In the genomic region with DNA sequence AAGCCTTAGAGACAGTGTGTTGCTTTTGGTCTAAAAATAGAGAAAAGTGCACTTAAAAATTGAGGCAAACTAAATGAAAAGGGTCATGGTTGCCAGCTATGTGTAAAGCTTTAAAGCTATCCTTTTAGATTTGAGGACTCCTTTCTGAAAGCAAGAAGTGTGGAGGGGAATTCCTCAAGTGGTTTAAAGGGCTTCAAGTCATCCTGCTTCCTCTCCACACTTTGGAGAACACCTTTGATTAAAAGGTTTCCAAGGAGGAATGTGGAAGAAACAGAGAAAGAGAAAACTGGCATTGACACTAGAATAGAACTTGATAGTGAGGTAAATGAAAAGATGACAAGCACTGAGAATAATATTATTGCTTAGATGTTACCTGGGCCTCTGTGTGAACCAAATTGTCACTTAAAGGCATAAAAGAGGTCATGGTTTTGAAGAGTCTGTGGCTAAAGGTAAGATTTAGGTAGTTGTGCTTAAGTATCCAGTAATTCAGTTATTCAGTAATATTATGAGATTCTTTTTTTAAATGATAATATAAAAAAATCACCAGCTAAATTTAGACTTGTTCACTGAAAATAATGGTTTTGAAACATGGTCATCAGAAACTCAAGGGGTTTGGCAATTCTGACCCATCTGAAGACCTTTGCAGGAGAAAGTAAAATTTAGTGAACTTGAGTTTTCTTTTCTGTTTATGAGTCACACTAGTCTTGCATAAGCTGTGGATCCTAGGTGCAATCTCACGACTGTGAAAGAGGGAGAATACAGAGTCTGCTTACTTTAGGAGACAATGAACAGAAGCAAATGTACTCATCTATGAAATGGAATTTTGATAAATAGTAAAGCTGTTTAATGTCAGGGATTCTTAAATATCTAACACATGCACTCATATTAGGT, we compare ENCODE assay signal across 10 cellular contexts.
A peak's percentile ranks its signal among the peaks of the same experiment; 100 is the strongest.
DNase-seq lines count a peak whose midpoint lies in the region; ATAC-seq and TF ChIP-seq lines count a peak whose summit lies in the region.
"Had no signal": no experiment of that assay in that cellular context is flagged by ENCODE, and none has a peak within 500 bp of the region (broad histone marks: within the 10 kb centered on the region; RNA-seq: fewer than 3 reads in every experiment).

No MANE protein-coding gene starts in this region.

- no peak overlapping the region for H3K4me3 ChIP-seq in GM06990 (replicated peaks; ENCODE audit: low read depth, low read length)
- H3K4me3 ChIP-seq: PC-9 had no signal

- H3K27me3 ChIP-seq in GM06990 (replicated peaks; ENCODE audit: control insufficient read depth, insufficient read depth, low read length), result no peaks in the 10 kb centered on the region

- no peaks in the 10 kb centered on the region for H3K36me3 ChIP-seq in GM06990 (ENCODE audit: control insufficient read depth, insufficient read depth, low read length)

- DNase-seq in GM06990 (ENCODE audit: extremely low read depth, insufficient read length) (peak; percentile 48), brain pericyte (ENCODE audit: low read depth, low spot score) (peak; percentile 29), ACHN (no peak), T-helper 2 cell (no peak)
- DNase-seq in activated CD4-positive, alpha-beta T cell treated with anti-CD3 and anti-CD28 coated beads, Interleukin-2, amount 50 U/mL, for 48 hours, result no peak
- DNase-seq: NCI-H1694 treated with DMSO at 0.1 percent for 48 hours, PC-9 had no signal

- ATAC-seq in GM21576 (IDR thresholded peaks at IDR 0.05; ENCODE audit: unreplicated experiment) (peak; percentile 90), HG03521 (IDR thresholded peaks at IDR 0.05; ENCODE audit: unreplicated experiment) (peak; percentile 69), HG02970 (IDR thresholded peaks at IDR 0.05; ENCODE audit: low FRiP score, unreplicated experiment) (no peak)

- no peak for TF ChIP-seq CTCF in GM06990 (IDR thresholded peaks at IDR 0.05; ENCODE audit: insufficient read depth, low read length, poor library complexity, severe bottlenecking)

- in situ Hi-C loops in ACHN (cut with HindIII; ENCODE audit: low pct_ligation_motif_present, low pct_unique_long_range_greater_than_20kb, low sequenced_read_pairs), result no loop called here

Comparison
In these comparisons a context has a peak if more than half of its experiments do, and no peak if none do; other contexts are left out.
1. DNase-seq: peak in GM06990 (single experiment) and brain pericyte (single experiment); none in ACHN (single experiment), activated CD4-positive, alpha-beta T cell treated with anti-CD3 and anti-CD28 coated beads, Interleukin-2, amount 50 U/mL, for 48 hours (0 of 2) and T-helper 2 cell (0 of 5).